9 cellular contexts compared by ENCODE assay signal in genomic region chr20:49677777-49678758, GRCh38. TPM values are rescaled to one million over a fixed set of nuclear protein-coding genes. Genes with fewer than 3 reads are reported as not detected.
DNase-seq lines count a peak whose midpoint lies in the region; ATAC-seq and TF ChIP-seq lines count a peak whose summit lies in the region.
"Had no signal": no experiment of that assay in that cellular context is flagged by ENCODE, and none has a peak within 500 bp of the region (broad histone marks: within the 10 kb centered on the region; RNA-seq: fewer than 3 reads in every experiment).

No MANE protein-coding gene starts in this region.

- H3K4me2 ChIP-seq in H9 (ENCODE audit: insufficient read depth, insufficient read length, low read length): no peak overlapping the region
- H3K4me2 ChIP-seq in neuronal stem cell (ENCODE audit: insufficient read depth, low read length, poor library complexity, severe bottlenecking): no peak overlapping the region

- no peak overlapping the region for H3K27ac ChIP-seq in H9 (ENCODE audit: insufficient read length, low read depth, low read length)
- H3K27ac ChIP-seq in SJSA1: peak overlapping the region; percentile 11; the same call in 1 of the 2 replicates
- H3K27ac ChIP-seq in foreskin keratinocyte: peak overlapping the region; percentile 57
- H3K27ac ChIP-seq in skeletal muscle tissue (ENCODE audit: low read depth, low read length): peak overlapping the region; percentile 87
- H3K27ac ChIP-seq in neuronal stem cell (replicated peaks; ENCODE audit: low read length): no peak overlapping the region

- H2BK15ac ChIP-seq in H9 (ENCODE audit: low read depth, low read length): no peak overlapping the region
- H2BK15ac ChIP-seq in neuronal stem cell (ENCODE audit: low read length): no peak overlapping the region

- H3K9me3 ChIP-seq in H9 (ENCODE audit: control insufficient read depth, low read depth, low read length) (no peaks in the 10 kb centered on the region), SJSA1 (replicated peaks) (no peaks in the 10 kb centered on the region), skeletal muscle tissue (ENCODE audit: control insufficient read depth in 3 of 3, low read length in 3 of 3) (no peaks in the 10 kb centered on the region), neuronal stem cell (replicated peaks in 1 of 2; ENCODE audit: control insufficient read depth in 2 of 2, insufficient read depth in 1 of 2, low read depth in 1 of 2, low read length in 2 of 2) (no peaks in the 10 kb centered on the region)

- peaks cover 55% of the 10 kb centered on the region; the same call in 1 of the 2 replicates for H3K79me2 ChIP-seq in H9 (ENCODE audit: insufficient read depth, low read length)

- no peaks in the 10 kb centered on the region for H4K20me1 ChIP-seq in H9 (ENCODE audit: control insufficient read depth, insufficient read depth, insufficient read length)

- H4K91ac ChIP-seq in H9 (ENCODE audit: insufficient read length, low read depth, low read length): no peak overlapping the region
- H4K91ac ChIP-seq in neuronal stem cell (ENCODE audit: low read depth, low read length, poor library complexity): no peak overlapping the region

- H4K5ac ChIP-seq in H9 (ENCODE audit: insufficient read length, low read depth, low read length): no peak overlapping the region

- H4K8ac ChIP-seq in H9 (replicated peaks; ENCODE audit: insufficient read length, low read depth, low read length) (no peak overlapping the region), neuronal stem cell (ENCODE audit: low read depth, low read length) (no peak overlapping the region)

- 0 out of 5 replicates have a peak overlapping the region, but pooled peaks of 1 of the 2 experiments have one; percentile 23 for H3K4me3 Mint-ChIP-seq in H9

- peaks cover 0 to 12% (median 6%) of the 10 kb centered on the region in 3 experiments; a peak in 2 of 7 replicates for H3K36me3 Mint-ChIP-seq in H9 (ENCODE audit: insufficient read depth in 1 of 3, low read depth in 3 of 3)

- H2BK5ac ChIP-seq in H9 (ENCODE audit: insufficient read length, low read length) (no peak overlapping the region), neuronal stem cell (ENCODE audit: low read length) (no peak overlapping the region)

- H3K14ac ChIP-seq in H9 (ENCODE audit: insufficient read depth, low read length): no peak overlapping the region
- H3K14ac ChIP-seq in neuronal stem cell (ENCODE audit: low read length): no peak overlapping the region

- H2BK12ac ChIP-seq in H9 (ENCODE audit: insufficient read length, low read depth, low read length) (no peak overlapping the region), neuronal stem cell (ENCODE audit: low read length) (no peak overlapping the region)

- H2BK120ac ChIP-seq in H9 (ENCODE audit: low read depth, low read length, poor library complexity, severe bottlenecking): no peak overlapping the region
- H2BK120ac ChIP-seq in neuronal stem cell (ENCODE audit: low read depth, low read length): no peak overlapping the region

- no CpG with 5 or more reads among the region's 11 CpGs for WGBS in H9 (ENCODE audit: extremely low coverage, insufficient read length, low lambda C conversion rate)
- no CpG with 5 or more reads among the region's 11 CpGs for WGBS in neuronal stem cell (ENCODE audit: extremely low coverage in 2 of 2, insufficient read length in 2 of 2, insufficient replicate concordance in 1 of 2), 2 donors

- H2AFZ ChIP-seq in H9 (ENCODE audit: low read length) (no peak overlapping the region), neuronal stem cell (ENCODE audit: low read length) (no peak overlapping the region)

- peaks cover 2% of the 10 kb centered on the region for H3K79me1 ChIP-seq in H9 (ENCODE audit: insufficient read depth, low read depth, low read length, poor library complexity, severe bottlenecking)
- H3K79me1 ChIP-seq in neuronal stem cell (ENCODE audit: low read depth, low read length): peaks cover 2% of the 10 kb centered on the region

- no peak for ATAC-seq in foreskin keratinocyte

- H3K4me1 ChIP-seq in H9 (ENCODE audit: insufficient read depth, low read length) (peaks cover 6% of the 10 kb centered on the region; the same call in 1 of the 2 replicates), SJSA1 (replicated peaks) (peaks cover 49% of the 10 kb centered on the region), foreskin keratinocyte (peaks cover 37% of the 10 kb centered on the region), skeletal muscle tissue (ENCODE audit: control insufficient read depth in 3 of 3, insufficient read depth in 3 of 3, low read length in 3 of 3) (peaks cover 56 to 74% (median 61%) of the 10 kb centered on the region in 3 donors), neuronal stem cell (ENCODE audit: control insufficient read depth in 2 of 2, insufficient read depth in 1 of 2, low read depth in 1 of 2, low read length in 2 of 2) (peaks cover 14 to 19% of the 10 kb centered on the region in 2 donors)

- no peak overlapping the region for H3T11ph ChIP-seq in H9 (ENCODE audit: low read length)

- no peaks in the 10 kb centered on the region; a peak in 1 of 5 replicates for H3K9me3 Mint-ChIP-seq in H9

- no peak overlapping the region for H3K56ac ChIP-seq in H9 (ENCODE audit: insufficient read length, low read depth, low read length)

- no peak overlapping the region for H3K4me3 ChIP-seq in SJSA1
- H3K4me3 ChIP-seq in skeletal muscle tissue (ENCODE audit: low read length in 3 of 3): peak overlapping the region in 2 of 3 donors; percentile 8 to 46
- H3K4me3 ChIP-seq in neuronal stem cell (ENCODE audit: low read length in 2 of 2): no peak overlapping the region

- no peaks in the 10 kb centered on the region for H3K23me2 ChIP-seq in H9 (ENCODE audit: insufficient read length, low read depth, low read length, poor library complexity, severe bottlenecking)

- H3K9ac ChIP-seq in H9 (ENCODE audit: extremely low read depth, insufficient read length, low read length): no peak overlapping the region
- H3K9ac ChIP-seq in skeletal muscle tissue (ENCODE audit: low read depth in 1 of 3, low read length in 3 of 3): peak overlapping the region; percentile 36 to 55 (median 42)
- H3K9ac ChIP-seq in neuronal stem cell (ENCODE audit: low read depth, low read length, poor library complexity): no peak overlapping the region

- no peak overlapping the region for H3K23ac ChIP-seq in H9 (ENCODE audit: insufficient read length, low read depth, low read length)
- H3K23ac ChIP-seq in neuronal stem cell (ENCODE audit: low read depth, low read length, poor library complexity): no peak overlapping the region

- DNase-seq in H9: no peak
- no peak for DNase-seq in SJSA1 (ENCODE audit: low read depth in 1 of 2, low spot score in 2 of 2)
- DNase-seq in foreskin keratinocyte: no peak
- DNase-seq in NCI-H1105 (lab: John Stamatoyannopoulos, UW): no peak
- DNase-seq in neuronal stem cell (ENCODE audit: low spot score): no peak
- no peak for DNase-seq in medulla oblongata (ENCODE audit: extremely low spot score)
- no peak for DNase-seq in COLO829 (ENCODE audit: low spot score)
- DNase-seq: activated effector memory CD4-positive, alpha-beta T cell treated with anti-CD3 and anti-CD28 coated beads, Interleukin-2, amount 50 U/mL, for 16 hours had no signal

- H2BK20ac ChIP-seq in H9 (ENCODE audit: low read depth, low read length, poor library complexity, severe bottlenecking): no peak overlapping the region

- TF ChIP-seq CTCF in H9 (conservative IDR thresholded peaks at IDR 0.05) (no peak), foreskin keratinocyte (conservative IDR thresholded peaks at IDR 0.05) (no peak)

- H3K27me3 ChIP-seq in H9 (ENCODE audit: insufficient read depth, low read length) (no peaks in the 10 kb centered on the region), SJSA1 (replicated peaks) (no peaks in the 10 kb centered on the region), foreskin keratinocyte (no peaks in the 10 kb centered on the region), skeletal muscle tissue (ENCODE audit: control insufficient read depth in 3 of 3, insufficient read depth in 3 of 3, low read length in 3 of 3) (no peaks in the 10 kb centered on the region), neuronal stem cell (ENCODE audit: control insufficient read depth in 3 of 3, insufficient read depth in 3 of 3, low read depth in 1 of 3, low read length in 3 of 3) (no peaks in the 10 kb centered on the region)

- H3K4ac ChIP-seq in H9 (ENCODE audit: low read depth, low read length): no peak overlapping the region
- no peak overlapping the region for H3K4ac ChIP-seq in neuronal stem cell (ENCODE audit: low read length)

- H2AK5ac ChIP-seq in H9 (ENCODE audit: insufficient read length, low read length): no peak overlapping the region
- H2AK5ac ChIP-seq in neuronal stem cell (ENCODE audit: low read depth, low read length): no peak overlapping the region

- H3K36me3 ChIP-seq in SJSA1 (no peaks in the 10 kb centered on the region), skeletal muscle tissue (ENCODE audit: control insufficient read depth in 3 of 3, insufficient read depth in 3 of 3, low read length in 3 of 3) (no peaks in the 10 kb centered on the region), neuronal stem cell (replicated peaks in 1 of 2; ENCODE audit: control insufficient read depth in 2 of 2, insufficient read depth in 2 of 2, low read length in 2 of 2) (peaks cover 0 to 13% of the 10 kb centered on the region in 2 donors)

- peaks cover 65 to 79% of the 10 kb centered on the region in 2 experiments for H3K4me1 Mint-ChIP-seq in H9

- peak overlapping the region in 2 of 3 experiments; percentile 40 to 88; a peak in 4 of 7 replicates for H3K27ac Mint-ChIP-seq in H9

- H3K27me3 Mint-ChIP-seq in H9 (ENCODE audit: low read depth): no peaks in the 10 kb centered on the region

- H3K18ac ChIP-seq in H9 (ENCODE audit: insufficient read length, low read depth, low read length) (no peak overlapping the region), neuronal stem cell (ENCODE audit: low read length) (no peak overlapping the region)

RNA-seq across cellular contexts. Expression of gene B4GALT5, which starts 35.6 kb away (rescaled TPM):
- total RNA-seq in H9 (2021) (75.9 and 77.0 TPM in 2 replicates), foreskin keratinocyte (24.5 and 25.0 TPM in 2 replicates), skeletal muscle tissue (14.6 TPM)
- 15.5 and 22.0 TPM in 2 replicates for total RNA-seq in SJSA1 (2014; rRNA removed; shearing (Covaris generic))
- 8.5 and 10.6 TPM in 2 replicates for polyA plus RNA-seq in foreskin keratinocyte
- polyA plus RNA-seq in neuronal stem cell (2013, experiment 1 of 2): 46.5 TPM
- 48.5 TPM for polyA plus RNA-seq in neuronal stem cell (2013, experiment 2 of 2)

Comparison
In these comparisons a context has a peak if more than half of its experiments do, and no peak if none do; other contexts are left out.
1. H3K27ac ChIP-seq: peak in SJSA1 (single experiment), foreskin keratinocyte (single experiment) and skeletal muscle tissue (single experiment); none in H9 (single experiment) and neuronal stem cell (single experiment).
2. H3K9ac ChIP-seq: peak in skeletal muscle tissue (3 of 3); none in H9 (single experiment) and neuronal stem cell (single experiment).
3. H3K4me3 ChIP-seq: peak in skeletal muscle tissue (2 of 3); none in SJSA1 (single experiment) and neuronal stem cell (0 of 2).